2 cellular contexts compared by ENCODE assay signal in genomic region chr2:841036-841435, GRCh38.
TF ChIP-seq lines count a peak whose summit lies in the region.

No MANE protein-coding gene starts in this region.

TF ChIP-seq in HEK293, 187 proteins besides CTCF, POLR2A, EP300 and RAD21 (continued from another document):
- TF ChIP-seq ZSCAN18 (tag by site-specific recombination; IDR thresholded peaks at IDR 0.05): no peak

TF ChIP-seq in K562, 482 proteins besides CTCF, POLR2A, EP300 and RAD21 (continued from another document):
- TF ChIP-seq PBX2 (CRISPR knock-in tag; IDR thresholded peaks at IDR 0.05; ENCODE audit: low read depth): no peak
- TF ChIP-seq PBX2 (tag; conservative IDR thresholded peaks at IDR 0.05; ENCODE audit: low read depth): no peak
- TF ChIP-seq ATF3 (IDR thresholded peaks at IDR 0.05): peak; percentile 77
- TF ChIP-seq ATF3 (CRISPR knock-in tag; conservative IDR thresholded peaks at IDR 0.05): no peak
- TF ChIP-seq TAF15 (IDR thresholded peaks at IDR 0.05; ENCODE audit: low read depth, low read length): no peak
- TF ChIP-seq CHD4 (IDR thresholded peaks at IDR 0.05; ENCODE audit: insufficient read depth, insufficient replicate concordance, low read depth, low read length, poor library complexity, severe bottlenecking): no peak
- TF ChIP-seq ZNF165 (CRISPR knock-in tag; IDR thresholded peaks at IDR 0.05; ENCODE audit: borderline replicate concordance): no peak
- no peak for TF ChIP-seq MIER1 (IDR thresholded peaks at IDR 0.05; ENCODE audit: low read depth)
- TF ChIP-seq ATF7 (IDR thresholded peaks at IDR 0.05): peak; percentile 67
- no peak for TF ChIP-seq PRPF4 (IDR thresholded peaks at IDR 0.05; ENCODE audit: insufficient read depth, low read depth, low read length, poor library complexity, severe bottlenecking)
- no peak for TF ChIP-seq EWSR1 (IDR thresholded peaks at IDR 0.05; ENCODE audit: borderline replicate concordance, low read depth, partially characterized antibody)
- TF ChIP-seq ZNF224 (CRISPR knock-in tag; IDR thresholded peaks at IDR 0.05): no peak
